In genomic region chr9:5453673-5454072, GRCh38 we compare ENCODE assay signal across 11 cellular contexts. TPM values are rescaled to one million over a fixed set of nuclear protein-coding genes. Genes with fewer than 3 reads are reported as not detected.
DNase-seq lines count a peak whose midpoint lies in the region; ATAC-seq and TF ChIP-seq lines count a peak whose summit lies in the region.
"Had no signal": no experiment of that assay in that cellular context is flagged by ENCODE, and none has a peak within 500 bp of the region (broad histone marks: within the 10 kb centered on the region; RNA-seq: fewer than 3 reads in every experiment).

No MANE protein-coding gene starts in this region.

- H3K36me3 ChIP-seq in skeletal muscle satellite cell (ENCODE audit: insufficient read depth, low read length) (peaks cover 10% of the 10 kb centered on the region), esophagus muscularis mucosa (peaks cover 0 to 14% (median 4%) of the 10 kb centered on the region in 4 donors), adrenal gland (replicated peaks in 1 of 2) (no peaks in the 10 kb centered on the region)
- H3K36me3 ChIP-seq: sigmoid colon had no signal

- intact Hi-C loops in esophagus muscularis mucosa (cut with DNase I): loop anchor here (5.0 to 10.0 kb wide), 2 partner anchors 134 to 561 kb away; partner anchors contain the start of gene RANBP6
- intact Hi-C loops in adrenal gland (cut with DNase I): loop anchor here (5.0 to 10.0 kb wide), 2 partner anchors 139 to 141 kb away; no protein-coding TSS in a partner anchor

- no peaks in the 10 kb centered on the region for H3K27me3 Mint-ChIP-seq in activated CD4-positive, alpha-beta T cell treated with anti-CD3 and anti-CD28 coated beads, Interleukin-2, amount 10 ng/mL, durations not matched to agents 7 days and 5 days
- H3K27me3 Mint-ChIP-seq in activated naive CD8-positive, alpha-beta T cell: no peaks in the 10 kb centered on the region

- WGBS in esophagus muscularis mucosa: 54% methylated on average over 2 of the region's 2 CpGs
- WGBS in adrenal gland, 4 donors: 51 to 69% (median 58%) methylated on average over 2 of the region's 2 CpGs

- no peaks in the 10 kb centered on the region for H3K9me3 Mint-ChIP-seq in activated CD4-positive, alpha-beta T cell treated with anti-CD3 and anti-CD28 coated beads, Interleukin-2, amount 10 ng/mL, durations not matched to agents 7 days and 5 days
- no peaks in the 10 kb centered on the region for H3K9me3 Mint-ChIP-seq in activated naive CD8-positive, alpha-beta T cell (ENCODE audit: low read depth)

- no peak for TF ChIP-seq EP300 in esophagus muscularis mucosa (IDR thresholded peaks at IDR 0.05)

- peak; percentile 28 for ATAC-seq in HG02885 (IDR thresholded peaks at IDR 0.05; ENCODE audit: poor library complexity, unreplicated experiment)
- ATAC-seq: K562 had no signal

- H3K9me3 ChIP-seq in skeletal muscle satellite cell (replicated peaks; ENCODE audit: low read length) (no peaks in the 10 kb centered on the region), esophagus muscularis mucosa (no peaks in the 10 kb centered on the region), adrenal gland (replicated peaks in 1 of 3) (no peaks in the 10 kb centered on the region)
- H3K9me3 ChIP-seq: sigmoid colon had no signal

- H3K4me1 Mint-ChIP-seq in activated CD4-positive, alpha-beta T cell treated with anti-CD3 and anti-CD28 coated beads, Interleukin-2, amount 10 ng/mL, durations not matched to agents 7 days and 5 days: peaks cover 73% of the 10 kb centered on the region
- H3K4me1 Mint-ChIP-seq in activated naive CD8-positive, alpha-beta T cell (ENCODE audit: low read depth): peaks cover 70% of the 10 kb centered on the region

- peak overlapping the region; percentile 63 for H3K4me2 ChIP-seq in skeletal muscle satellite cell (ENCODE audit: low read length)

- no peak overlapping the region for H3K4me3 ChIP-seq in skeletal muscle satellite cell (ENCODE audit: low read length)
- H3K4me3 ChIP-seq in esophagus muscularis mucosa: no peak overlapping the region
- no peak overlapping the region for H3K4me3 ChIP-seq in adrenal gland
- H3K4me3 ChIP-seq: K562, sigmoid colon had no signal

- TF ChIP-seq POLR2A in esophagus muscularis mucosa (IDR thresholded peaks at IDR 0.05; ENCODE audit: low read depth) (no peak), adrenal gland (IDR thresholded peaks at IDR 0.05) (no peak)

- H3K4me1 ChIP-seq in skeletal muscle satellite cell (ENCODE audit: control insufficient read depth, insufficient read depth, low read length) (peaks cover 43% of the 10 kb centered on the region), esophagus muscularis mucosa (peaks cover 16 to 26% (median 18%) of the 10 kb centered on the region in 4 donors), adrenal gland (replicated peaks in 1 of 2) (peaks cover 0 to 25% of the 10 kb centered on the region in 2 donors)

- POLR2A ChIA-PET in activated CD4-positive, alpha-beta T cell treated with anti-CD3 and anti-CD28 coated beads, Interleukin-2, amount 10 ng/mL, durations not matched to agents 7 days and 5 days (lab: Charles Lee): no interaction called here

- TF ChIP-seq CTCF in esophagus muscularis mucosa (IDR thresholded peaks at IDR 0.05) (no peak), adrenal gland (IDR thresholded peaks at IDR 0.05) (no peak)

- no peak overlapping the region for H3K4me3 Mint-ChIP-seq in activated CD4-positive, alpha-beta T cell treated with anti-CD3 and anti-CD28 coated beads, Interleukin-2, amount 10 ng/mL, durations not matched to agents 7 days and 5 days
- H3K4me3 Mint-ChIP-seq in activated naive CD8-positive, alpha-beta T cell: peak overlapping the region; percentile 81

- H3K27me3 ChIP-seq in skeletal muscle satellite cell (ENCODE audit: control insufficient read depth, insufficient read depth, low read length) (no peaks in the 10 kb centered on the region), esophagus muscularis mucosa (no peaks in the 10 kb centered on the region), adrenal gland (no peaks in the 10 kb centered on the region)
- H3K27me3 ChIP-seq: sigmoid colon had no signal

- DNase-seq in activated CD4-positive, alpha-beta T cell treated with anti-CD3 and anti-CD28 coated beads, Interleukin-2, amount 10 ng/mL, durations not matched to agents 7 days and 5 days: peak; percentile 22
- DNase-seq in activated CD4-positive, alpha-beta T cell treated with anti-CD3 and anti-CD28 coated beads, Interleukin-2, amount 50 U/mL, for 1 hour: no peak
- DNase-seq in esophagus muscularis mucosa (ENCODE audit: extremely low spot score) (no peak), adrenal gland (no peak)
- DNase-seq in NK-92 treated with Interleukin-12 subunit alpha and Interleukin-12 subunit beta, amount 100 ng/mL, for 24 hours (lab: John Stamatoyannopoulos, UW): no peak
- DNase-seq: central memory CD4-positive, alpha-beta T cell; sigmoid colon had no signal

- CTCF ChIA-PET in activated CD4-positive, alpha-beta T cell treated with anti-CD3 and anti-CD28 coated beads, Interleukin-2, amount 10 ng/mL, durations not matched to agents 7 days and 5 days (lab: Charles Lee): no interaction called here

- H3K27ac ChIP-seq in esophagus muscularis mucosa (replicated peaks in 1 of 4) (no peak overlapping the region), adrenal gland (no peak overlapping the region)
- H3K27ac ChIP-seq: sigmoid colon had no signal

- H3K36me3 Mint-ChIP-seq in activated CD4-positive, alpha-beta T cell treated with anti-CD3 and anti-CD28 coated beads, Interleukin-2, amount 10 ng/mL, durations not matched to agents 7 days and 5 days (ENCODE audit: low read depth): peaks cover 27% of the 10 kb centered on the region
- peaks cover 30% of the 10 kb centered on the region for H3K36me3 Mint-ChIP-seq in activated naive CD8-positive, alpha-beta T cell

- H3K27ac Mint-ChIP-seq in activated CD4-positive, alpha-beta T cell treated with anti-CD3 and anti-CD28 coated beads, Interleukin-2, amount 10 ng/mL, durations not matched to agents 7 days and 5 days: peak overlapping the region; percentile 74
- H3K27ac Mint-ChIP-seq in activated naive CD8-positive, alpha-beta T cell: peak overlapping the region; percentile 89

- peak overlapping the region; percentile 52 for H3K9ac ChIP-seq in skeletal muscle satellite cell (ENCODE audit: low read depth, low read length)

RNA-seq across cellular contexts. Expression of gene CD274, which starts 3.3 kb away (rescaled TPM):
- 10 to 100 TPM; 10.5 to 10.7 TPM for total RNA-seq in activated CD4-positive, alpha-beta T cell treated with anti-CD3 and anti-CD28 coated beads, Interleukin-2, amount 10 ng/mL, durations not matched to agents 7 days and 5 days
- total RNA-seq in skeletal muscle satellite cell (2012; rRNA removed): 0.22 and 0.76 TPM in 2 replicates
- total RNA-seq in esophagus muscularis mucosa (1 to 10 TPM in 3 of 4 donors, under 1 TPM in 1; 0.65 to 4.5 (median 2.6) TPM), adrenal gland (1 to 10 TPM in 7 of 8 donors, under 1 TPM in 1; 0.66 to 5.8 (median 2.4) TPM)
- 1 to 10 TPM in 2 of 3 donors, under 1 TPM in 1; 0.98 to 2.1 (median 1.1) TPM for polyA plus RNA-seq in adrenal gland

RNA-seq across cellular contexts. Expression of gene PLGRKT, which starts 15.9 kb away (rescaled TPM):
- total RNA-seq in activated CD4-positive, alpha-beta T cell treated with anti-CD3 and anti-CD28 coated beads, Interleukin-2, amount 10 ng/mL, durations not matched to agents 7 days and 5 days: 10 to 100 TPM; 35.0 to 35.7 TPM
- 21.5 and 30.4 TPM in 2 replicates for total RNA-seq in skeletal muscle satellite cell (2012; rRNA removed)
- 10 to 100 TPM; 11.1 to 18.3 (median 11.7) TPM for total RNA-seq in esophagus muscularis mucosa
- total RNA-seq in adrenal gland: 10 to 100 TPM; 15.8 to 32.0 (median 20.7) TPM
- 10 to 100 TPM in 1 of 3 donors, 1 to 10 TPM in 2; 7.2 to 25.2 (median 7.2) TPM for polyA plus RNA-seq in adrenal gland

RNA-seq across cellular contexts. Expression of gene PDCD1LG2, which starts 56.7 kb away (rescaled TPM):
- 1 to 10 TPM; 2.2 TPM for total RNA-seq in activated CD4-positive, alpha-beta T cell treated with anti-CD3 and anti-CD28 coated beads, Interleukin-2, amount 10 ng/mL, durations not matched to agents 7 days and 5 days
- 9.2 and 10.4 TPM in 2 replicates for total RNA-seq in skeletal muscle satellite cell (2012; rRNA removed)
- 1 to 10 TPM; 2.5 to 4.2 (median 2.9) TPM for total RNA-seq in esophagus muscularis mucosa
- 1 to 10 TPM in 7 of 8 donors, under 1 TPM in 1; 0.57 to 5.5 (median 1.9) TPM for total RNA-seq in adrenal gland
- under 1 TPM; 0.40 to 0.97 (median 0.72) TPM for polyA plus RNA-seq in adrenal gland
- total RNA-seq: K562 had no signal
- polyA plus RNA-seq: K562 had no signal
